In the genomic region with DNA sequence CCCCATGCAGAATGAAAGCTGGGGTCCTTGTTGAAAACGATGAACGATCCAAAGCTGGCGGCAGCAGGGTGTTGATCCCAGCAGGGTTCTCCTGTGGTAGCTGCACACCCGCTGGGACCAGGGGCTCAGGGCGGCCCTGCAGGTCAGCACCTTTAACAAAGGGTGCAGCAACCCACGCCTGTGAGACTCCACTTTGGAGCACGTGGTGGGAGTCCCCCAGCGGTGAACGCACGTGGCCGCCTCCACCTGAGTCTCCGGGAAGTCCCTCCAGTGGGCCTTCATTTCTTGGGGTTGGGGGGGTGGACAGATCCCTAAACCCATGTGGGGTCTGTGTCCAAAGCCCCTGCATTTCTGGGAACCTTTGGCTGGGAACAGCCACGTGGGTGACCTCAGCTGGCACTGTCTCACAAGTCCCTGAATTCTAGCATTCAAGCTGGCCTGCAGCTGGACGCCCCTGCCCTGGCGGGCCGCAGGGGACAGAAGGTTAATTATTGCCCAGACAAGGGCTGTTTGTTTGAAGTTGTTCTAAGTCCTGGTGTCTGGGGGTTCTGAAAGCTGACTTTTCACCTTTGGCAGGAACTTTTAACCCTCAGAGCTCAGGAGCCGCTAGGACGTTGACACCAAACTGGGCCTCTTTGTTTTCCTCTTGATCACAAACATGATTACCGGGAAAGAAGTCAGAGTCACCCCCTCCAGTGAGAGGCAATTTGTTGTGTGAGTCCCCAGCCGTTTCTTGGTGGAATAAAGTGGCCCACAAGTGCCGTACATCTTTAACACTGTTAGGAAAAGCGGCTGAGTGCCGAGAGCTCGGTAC, we compare ENCODE assay signal across 12 cellular contexts.
DNase-seq lines count a peak whose midpoint lies in the region; ATAC-seq lines count a peak whose summit lies in the region.
"Had no signal": no experiment of that assay in that cellular context is flagged by ENCODE, and none has a peak within 500 bp of the region (broad histone marks: within the 10 kb centered on the region; RNA-seq: fewer than 3 reads in every experiment).

No MANE protein-coding gene starts in this region.

- no peak overlapping the region for H3K4me3 ChIP-seq in right cardiac atrium (ENCODE audit: low read length)

- H3K27me3 Mint-ChIP-seq in stimulated activated naive CD8-positive, alpha-beta T cell treated with anti-CD3 and anti-CD28 coated beads, Interleukin-15, amount 100 ng/mL, for 72 hours, result peaks cover 15% of the 10 kb centered on the region

- H3K4me1 Mint-ChIP-seq in stimulated activated naive CD8-positive, alpha-beta T cell treated with anti-CD3 and anti-CD28 coated beads, Interleukin-15, amount 100 ng/mL, for 72 hours, result peaks cover 17% of the 10 kb centered on the region

- no peaks in the 10 kb centered on the region for H3K9me3 Mint-ChIP-seq in stimulated activated naive CD8-positive, alpha-beta T cell treated with anti-CD3 and anti-CD28 coated beads, Interleukin-15, amount 100 ng/mL, for 72 hours
- H3K9me3 Mint-ChIP-seq: memory B cell had no signal

- H3K27ac ChIP-seq in right cardiac atrium (ENCODE audit: low read length), result no peak overlapping the region
- H3K27ac ChIP-seq: VCaP had no signal

- intact Hi-C loops in right cardiac atrium (cut with DNase I), result loop anchor here in 1 of 4 donors (10.0 kb wide), 1 partner anchor 355 kb away; no protein-coding TSS in a partner anchor
- intact Hi-C loops in posterior vena cava (cut with DNase I), result no loop called here

- no peak overlapping the region for H3K4me3 Mint-ChIP-seq in stimulated activated naive CD8-positive, alpha-beta T cell treated with anti-CD3 and anti-CD28 coated beads, Interleukin-15, amount 100 ng/mL, for 72 hours
- H3K4me3 Mint-ChIP-seq: memory B cell had no signal

- no peaks in the 10 kb centered on the region for H3K9me3 ChIP-seq in right cardiac atrium (ENCODE audit: control insufficient read depth, low read length)

- H3K27me3 ChIP-seq in right cardiac atrium (ENCODE audit: control insufficient read depth, insufficient read depth), result no peaks in the 10 kb centered on the region

- no peak for ATAC-seq in right cardiac atrium
- ATAC-seq in stimulated activated naive CD8-positive, alpha-beta T cell treated with anti-CD3 and anti-CD28 coated beads, Interleukin-15, amount 100 ng/mL, for 72 hours, result no peak

- peaks cover 1% of the 10 kb centered on the region for H3K4me1 ChIP-seq in right cardiac atrium (ENCODE audit: control insufficient read depth, insufficient read depth, low read length)

- no peak overlapping the region for H3K27ac Mint-ChIP-seq in stimulated activated naive CD8-positive, alpha-beta T cell treated with anti-CD3 and anti-CD28 coated beads, Interleukin-15, amount 100 ng/mL, for 72 hours
- H3K27ac Mint-ChIP-seq: memory B cell had no signal

- peak; percentile 79 for DNase-seq in Ammon's horn (ENCODE audit: low spot score)
- DNase-seq in anterior cingulate cortex (lab: John Stamatoyannopoulos, UW), result peak in 36 of 58 donors; percentile 6 to 83 (median 56)
- DNase-seq in right cardiac atrium, result peak; percentile 24 to 67 (median 62)
- peak; percentile 70 for DNase-seq in posterior vena cava (ENCODE audit: low spot score)
- DNase-seq in stimulated activated naive CD8-positive, alpha-beta T cell treated with anti-CD3 and anti-CD28 coated beads, Interleukin-15, amount 100 ng/mL, for 72 hours, result no peak
- no peak for DNase-seq in NCI-H146 treated with DMSO at 0.1 percent for 48 hours (lab: John Stamatoyannopoulos, UW; ENCODE audit: unreplicated experiment)
- no peak for DNase-seq in activated CD4-positive, alpha-beta T cell treated with anti-CD3 and anti-CD28 coated beads, Interleukin-2, amount 50 U/mL, for 4 hours
- no peak for DNase-seq in hepatic stellate cell (ENCODE audit: low spot score)
- DNase-seq: activated effector memory CD4-positive, alpha-beta T cell treated with Interleukin-2 at 50 U/mL for 16 hours; stimulated activated CD4-positive, alpha-beta T cell treated with anti-CD3 and anti-CD28 coated beads, Interleukin-4, amount 100 ng/mL, for 4 hours had no signal

- WGBS in right cardiac atrium, result 82% methylated on average over 24 of the region's 24 CpGs

Comparison
In these comparisons a context has a peak if more than half of its experiments do, and no peak if none do; other contexts are left out.
1. DNase-seq: peak in Ammon's horn (single experiment), anterior cingulate cortex (36 of 58), right cardiac atrium (3 of 3) and posterior vena cava (single experiment); none in stimulated activated naive CD8-positive, alpha-beta T cell treated with anti-CD3 and anti-CD28 coated beads, Interleukin-15, amount 100 ng/mL, for 72 hours (0 of 2), NCI-H146 treated with DMSO at 0.1 percent for 48 hours (single experiment), activated CD4-positive, alpha-beta T cell treated with anti-CD3 and anti-CD28 coated beads, Interleukin-2, amount 50 U/mL, for 4 hours (0 of 2) and hepatic stellate cell (single experiment).